Comparison of ENCODE assay signal across 24 cellular contexts in the genomic region with DNA sequence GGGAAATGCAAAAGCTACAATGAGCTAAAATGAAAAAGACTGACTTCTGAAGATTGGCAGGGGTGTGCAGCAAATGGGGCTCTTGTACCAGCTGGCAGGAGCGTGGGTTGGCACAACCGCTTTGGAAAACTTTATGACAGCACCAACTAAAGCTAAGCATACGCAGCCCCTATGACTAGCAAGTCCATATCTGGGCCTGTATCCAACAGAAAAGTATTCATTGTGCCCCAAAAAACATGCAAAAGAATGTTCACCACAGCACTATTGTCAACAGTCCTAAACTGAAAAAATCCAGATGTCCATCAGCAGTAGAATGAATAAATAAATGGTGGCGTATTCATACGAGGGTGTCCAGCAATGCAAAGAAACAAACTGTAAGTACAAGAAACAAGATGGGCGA. TPM values are rescaled to one million over a fixed set of nuclear protein-coding genes. Genes with fewer than 3 reads are reported as not detected.
A peak's percentile ranks its signal among the peaks of the same experiment; 100 is the strongest.
DNase-seq lines count a peak whose midpoint lies in the region; ATAC-seq and TF ChIP-seq lines count a peak whose summit lies in the region.
"Had no signal": no experiment of that assay in that cellular context is flagged by ENCODE, and none has a peak within 500 bp of the region (broad histone marks: within the 10 kb centered on the region; RNA-seq: fewer than 3 reads in every experiment).

No MANE protein-coding gene starts in this region.

- peak overlapping the region; percentile 25 for H3K27ac ChIP-seq in SJSA1
- H3K27ac ChIP-seq: prostate gland had no signal

- ATAC-seq in GM21367 (IDR thresholded peaks at IDR 0.05; ENCODE audit: unreplicated experiment) = no peak
- ATAC-seq: K562, natural killer cell had no signal

- DNase-seq in AG08395 (ENCODE audit: low spot score) = peak; percentile 64
- peak in 1 of 2 experiments; percentile 79 for DNase-seq in SJSA1 (ENCODE audit: low read depth in 1 of 2, low spot score in 2 of 2)
- DNase-seq in fibroblast of gingiva (ENCODE audit: low read depth) = peak; percentile 86
- no peak for DNase-seq in NCI-H2171 treated with DMSO at 0.1 percent for 48 hours (lab: John Stamatoyannopoulos, UW)
- no peak for DNase-seq in Kasumi-1 (lab: John Stamatoyannopoulos, UW)
- no peak for DNase-seq in putamen (ENCODE audit: low spot score)
- DNase-seq: activated CD4-positive, alpha-beta T cell treated with anti-CD3 and anti-CD28 coated beads, Interleukin-2, amount 10 ng/mL, durations not matched to agents 24 days and 14 days; activated naive CD4-positive, alpha-beta T cell; CD4-positive, CD25-positive, alpha-beta regulatory T cell; DMS53; natural killer cell; NCI-H1092; NCI-H2029 treated with DMSO at 0.1 percent for 48 hours; RPMI8226; spleen; SW 1271 had no signal

- H3K4me1 Mint-ChIP-seq in nephron = peaks cover 51% of the 10 kb centered on the region
- H3K4me1 Mint-ChIP-seq: activated CD4-positive, alpha-beta T cell treated with anti-CD3 and anti-CD28 coated beads, Interleukin-2, amount 10 ng/mL, durations not matched to agents 24 days and 14 days had no signal

- no peaks in the 10 kb centered on the region for H3K36me3 ChIP-seq in SJSA1
- H3K36me3 ChIP-seq: prostate gland, spleen had no signal

- no peaks in the 10 kb centered on the region for H3K9me3 ChIP-seq in SJSA1 (replicated peaks)
- H3K9me3 ChIP-seq: prostate gland, spleen had no signal

- H3K27me3 ChIP-seq in SJSA1 (replicated peaks) = no peaks in the 10 kb centered on the region

- no peaks in the 10 kb centered on the region for H3K36me3 Mint-ChIP-seq in nephron (ENCODE audit: low read depth)
- H3K36me3 Mint-ChIP-seq: CD4-positive, CD25-positive, alpha-beta regulatory T cell; natural killer cell had no signal

- H3K4me3 Mint-ChIP-seq in nephron = no peak overlapping the region
- H3K4me3 Mint-ChIP-seq: activated CD4-positive, alpha-beta T cell treated with anti-CD3 and anti-CD28 coated beads, Interleukin-2, amount 10 ng/mL, durations not matched to agents 24 days and 14 days; CD4-positive, CD25-positive, alpha-beta regulatory T cell; dendritic cell treated with granulocyte-macrophage colony-stimulating factor and Interleukin-4, amounts not matched to agents 40 ng/mL and 50 ng/mL, for 4 days; natural killer cell had no signal

- peaks cover 12% of the 10 kb centered on the region for H3K27me3 Mint-ChIP-seq in nephron (ENCODE audit: low read depth)

- H3K4me3 ChIP-seq in SJSA1 = no peak overlapping the region
- H3K4me3 ChIP-seq: K562, prostate gland, spleen had no signal

- TF ChIP-seq CTCF in nephron (IDR thresholded peaks at IDR 0.05; ENCODE audit: unreplicated experiment in 3 of 3) = no peak

- no peaks in the 10 kb centered on the region for H3K9me3 Mint-ChIP-seq in nephron
- H3K9me3 Mint-ChIP-seq: activated CD4-positive, alpha-beta T cell treated with anti-CD3 and anti-CD28 coated beads, Interleukin-2, amount 10 ng/mL, durations not matched to agents 24 days and 14 days; CD4-positive, CD25-positive, alpha-beta regulatory T cell; dendritic cell treated with granulocyte-macrophage colony-stimulating factor and Interleukin-4, amounts not matched to agents 40 ng/mL and 50 ng/mL, for 4 days; natural killer cell had no signal

- H3K4me1 ChIP-seq in SJSA1 (replicated peaks) = peaks cover 68% of the 10 kb centered on the region
- H3K4me1 ChIP-seq: prostate gland had no signal

- H3K27ac Mint-ChIP-seq in nephron = peak overlapping the region in 2 of 3 experiments; percentile 1 to 34
- H3K27ac Mint-ChIP-seq: activated CD4-positive, alpha-beta T cell treated with anti-CD3 and anti-CD28 coated beads, Interleukin-2, amount 10 ng/mL, durations not matched to agents 24 days and 14 days; CD4-positive, CD25-positive, alpha-beta regulatory T cell; dendritic cell treated with granulocyte-macrophage colony-stimulating factor and Interleukin-4, amounts not matched to agents 40 ng/mL and 50 ng/mL, for 4 days; natural killer cell had no signal

RNA-seq across cellular contexts. Expression of a gene that starts 22.6 kb away (rescaled TPM):
- 142 and 195 TPM in 2 replicates for total RNA-seq in SJSA1 (2014; rRNA removed; shearing (Covaris generic))

RNA-seq across cellular contexts. Expression of a gene that starts 38.3 kb away (rescaled TPM):
- total RNA-seq in SJSA1 (2014; rRNA removed; shearing (Covaris generic)) = not detected in 2 replicates
- total RNA-seq: A172; CD4-positive, CD25-positive, alpha-beta regulatory T cell; K562; liver; natural killer cell; NCI-H460; spleen had no signal

Comparison
In these comparisons a context has a peak if more than half of its experiments do, and no peak if none do; other contexts are left out.
1. DNase-seq: peak in AG08395 (single experiment) and fibroblast of gingiva (single experiment); none in NCI-H2171 treated with DMSO at 0.1 percent for 48 hours (single experiment), Kasumi-1 (0 of 2) and putamen (single experiment).